In the genomic region with DNA sequence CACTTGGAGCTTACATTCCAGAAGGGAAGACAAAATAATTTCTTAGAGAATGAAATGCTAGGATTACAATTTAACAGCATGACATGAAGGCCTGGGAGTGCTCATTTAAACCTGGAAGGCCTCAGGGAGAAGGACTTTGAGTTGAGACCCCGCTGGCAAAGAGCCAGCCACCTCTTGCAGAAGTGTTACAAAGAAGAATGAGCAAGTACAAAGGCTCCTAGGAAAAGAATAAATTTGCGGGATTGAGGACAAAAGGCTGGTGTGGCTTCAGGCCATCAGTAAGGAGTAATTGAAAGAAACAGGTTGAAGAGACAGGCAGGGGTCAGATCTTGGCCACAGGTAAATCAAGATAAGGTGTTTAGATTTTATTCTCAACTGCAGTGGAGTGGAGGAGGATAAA, we compare ENCODE assay signal across 22 cellular contexts.
"Had no signal": no experiment of that assay in that cellular context is flagged by ENCODE, and none has a peak within 500 bp of the region (broad histone marks: within the 10 kb centered on the region; RNA-seq: fewer than 3 reads in every experiment).

No MANE protein-coding gene starts in this region.

- H3K4me1 ChIP-seq: upper lobe of right lung had no signal

- H3K36me3 ChIP-seq: cardiac muscle cell, heart right ventricle, spleen, upper lobe of right lung had no signal

- DNase-seq: activated B cell treated with CpG ODN at 0.5 μM for 24 hours; activated CD4-positive, alpha-beta T cell treated with anti-CD3 and anti-CD28 coated beads for 36 hours; activated CD4-positive, alpha-beta T cell treated with anti-CD3 and anti-CD28 coated beads, Interleukin-2, amount 50 U/mL, for 4 hours; activated CD8-positive, alpha-beta memory T cell treated with anti-CD3 and anti-CD28 coated beads for 24 hours; activated CD8-positive, alpha-beta memory T cell treated with anti-CD3 and anti-CD28 coated beads, Interleukin-2, amount 50 U/mL, for 48 hours; activated naive CD4-positive, alpha-beta T cell; activated naive CD8-positive, alpha-beta T cell treated with anti-CD3 and anti-CD28 coated beads, Interleukin-2, amount 10 ng/mL, durations not matched to agents 7 days and 5 days; activated T-cell treated with anti-CD3 and anti-CD28 coated beads, Interleukin-2, amount 50 U/mL, for 4 hours; amniotic stem cell; cortex of kidney; heart right ventricle; islet precursor cell; left cardiac atrium; mesenchymal stem cell; naive B cell; spleen; stimulated activated CD4-positive, alpha-beta T cell treated with anti-CD3 and anti-CD28 coated beads, Interleukin-4, amount 100 ng/mL, for 24 hours; stimulated activated naive CD4-positive, alpha-beta T cell treated with Interleukin-2 at 50 U/mL for 16 hours; T1000; upper lobe of right lung had no signal

- ATAC-seq: activated CD4-positive, alpha-beta T cell treated with anti-CD3 and anti-CD28 coated beads for 36 hours; activated T-cell treated with anti-CD3 and anti-CD28 coated beads, Interleukin-2, amount 50 U/mL, for 4 hours; heart right ventricle; left cardiac atrium; upper lobe of right lung had no signal

- H3K27me3 ChIP-seq: cardiac muscle cell, upper lobe of right lung had no signal

- H3K9me3 ChIP-seq: heart right ventricle, spleen, upper lobe of right lung had no signal

- H3K4me3 ChIP-seq: cardiac muscle cell, heart right ventricle, spleen, upper lobe of right lung had no signal

- H3K27ac ChIP-seq: cardiac muscle cell, epithelial cell of prostate, heart right ventricle, spleen, upper lobe of right lung had no signal
